In the genomic region with DNA sequence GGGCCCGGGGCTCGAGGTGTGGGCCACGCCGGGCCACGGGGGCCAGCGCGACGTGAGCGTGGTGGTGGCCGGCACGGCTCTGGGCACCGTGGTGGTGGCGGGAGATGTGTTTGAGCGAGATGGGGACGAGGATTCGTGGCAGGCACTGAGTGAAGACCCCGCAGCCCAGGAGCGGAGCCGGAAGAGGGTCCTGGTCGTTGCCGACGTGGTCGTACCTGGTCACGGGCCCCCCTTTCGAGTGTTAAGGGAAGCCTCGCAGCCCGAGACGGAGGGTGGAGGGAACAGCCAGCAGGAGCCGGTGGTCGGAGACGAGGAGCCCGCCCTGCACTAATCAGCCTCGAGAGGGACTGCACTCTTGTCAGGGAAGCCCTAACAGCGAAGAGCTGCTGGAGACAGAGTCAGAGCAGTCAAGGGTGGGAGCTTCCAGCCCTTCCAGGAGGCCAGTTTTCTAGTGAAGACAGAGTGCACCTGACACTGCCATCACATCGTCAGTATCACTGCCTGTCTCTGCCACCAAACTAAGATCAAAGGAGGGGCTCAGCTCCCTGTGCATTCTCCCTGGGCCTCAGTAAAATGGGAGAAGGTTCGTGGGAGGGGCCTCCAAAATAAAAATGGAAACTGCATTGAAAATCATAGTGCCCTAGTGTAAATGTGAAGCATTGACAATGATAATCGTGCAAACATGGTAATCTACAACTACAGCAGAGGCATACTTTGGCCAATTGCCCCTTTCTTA, we compare ENCODE assay signal across 8 cellular contexts. TPM values are rescaled to one million over a fixed set of nuclear protein-coding genes. Genes with fewer than 3 reads are reported as not detected.
DNase-seq lines count a peak whose midpoint lies in the region; ATAC-seq and TF ChIP-seq lines count a peak whose summit lies in the region.

No MANE protein-coding gene starts in this region.

- H3K27ac ChIP-seq in colonic mucosa (peak overlapping the region; percentile 100), urinary bladder (ENCODE audit: low read depth) (peak overlapping the region; percentile 89)

- H3K4me3 ChIP-seq in colonic mucosa (peak overlapping the region; percentile 88), mononuclear cell (ENCODE audit: low read length) (peak overlapping the region; percentile 91), urinary bladder (ENCODE audit: low read depth, low read length) (peak overlapping the region; percentile 75)

- H3K9me3 ChIP-seq in colonic mucosa (no peaks in the 10 kb centered on the region), mononuclear cell (ENCODE audit: low read depth, low read length) (no peaks in the 10 kb centered on the region)

- 3% methylated on average over 37 of the region's 37 CpGs for WGBS in urinary bladder

- H3K9ac ChIP-seq in colonic mucosa (ENCODE audit: low read depth in 2 of 2, low read length in 2 of 2), result peak overlapping the region; percentile 81 to 98

- H3K36me3 ChIP-seq in colonic mucosa (no peaks in the 10 kb centered on the region), urinary bladder (ENCODE audit: insufficient read depth) (no peaks in the 10 kb centered on the region)

- DNase-seq in AML-193 (lab: John Stamatoyannopoulos, UW) (peak; percentile 4 to 12), GM20000 (ENCODE audit: low spot score) (peak; percentile 45), colonic mucosa (peak; percentile 41), GDM1 (lab: John Stamatoyannopoulos, UW) (no peak), GM19240 (ENCODE audit: insufficient read length, low spot score) (no peak)

- peaks cover 17% of the 10 kb centered on the region for H3K4me1 ChIP-seq in colonic mucosa
- peaks cover 50% of the 10 kb centered on the region for H3K4me1 ChIP-seq in mononuclear cell (ENCODE audit: insufficient read depth, low read length)
- no peaks in the 10 kb centered on the region for H3K4me1 ChIP-seq in urinary bladder (ENCODE audit: insufficient read depth)

- H3K27me3 ChIP-seq in colonic mucosa, result no peaks in the 10 kb centered on the region
- no peaks in the 10 kb centered on the region for H3K27me3 ChIP-seq in mononuclear cell (ENCODE audit: insufficient read depth, low read length)

- peak; percentile 38 for ATAC-seq in SK-N-SH treated with all-trans-retinoic acid at 6 μM for 48 hours

- intact Hi-C loops in colonic mucosa (cut with DNase I), result no loop called here

- TF ChIP-seq CTCF in GM20000 (IDR thresholded peaks at IDR 0.05; ENCODE audit: extremely low read depth, missing control alignments), result no peak
- no peak for TF ChIP-seq CTCF in colonic mucosa (IDR thresholded peaks at IDR 0.05)

TF ChIP-seq in SK-N-SH treated with all-trans-retinoic acid at 6 μM for 48 hours, 23 proteins besides CTCF, POLR2A, EP300 and RAD21 (continues in another document):
- TF ChIP-seq PATZ1 (CRISPR knock-in tag; IDR thresholded peaks at IDR 0.05; ENCODE audit: borderline replicate concordance) (no peak), ZFP3 (CRISPR knock-in tag; IDR thresholded peaks at IDR 0.05) (no peak), ARNTL (CRISPR knock-in tag; IDR thresholded peaks at IDR 0.05; ENCODE audit: borderline replicate concordance, low read depth) (no peak), RARB (CRISPR knock-in tag; IDR thresholded peaks at IDR 0.05) (no peak), TCF4 (CRISPR knock-in tag; IDR thresholded peaks at IDR 0.05; ENCODE audit: borderline replicate concordance) (no peak), ZNF565 (CRISPR knock-in tag; conservative IDR thresholded peaks at IDR 0.05; ENCODE audit: low read depth) (no peak), ESRRG (CRISPR knock-in tag; IDR thresholded peaks at IDR 0.05) (no peak), OSR1 (CRISPR knock-in tag; IDR thresholded peaks at IDR 0.05) (no peak), TSHZ2 (CRISPR knock-in tag; IDR thresholded peaks at IDR 0.05) (no peak), CSDC2 (CRISPR knock-in tag; IDR thresholded peaks at IDR 0.05) (no peak), PPARA (CRISPR knock-in tag; IDR thresholded peaks at IDR 0.05; ENCODE audit: borderline replicate concordance) (no peak), ZFP30 (CRISPR knock-in tag; IDR thresholded peaks at IDR 0.05) (no peak), ZNF8 (CRISPR knock-in tag; IDR thresholded peaks at IDR 0.05) (no peak), ZC3H10 (CRISPR knock-in tag; IDR thresholded peaks at IDR 0.05) (no peak), ISL1 (CRISPR knock-in tag; IDR thresholded peaks at IDR 0.05) (no peak), TOX (CRISPR knock-in tag; IDR thresholded peaks at IDR 0.05; ENCODE audit: borderline replicate concordance) (no peak)
- TF ChIP-seq, protein P1, sequence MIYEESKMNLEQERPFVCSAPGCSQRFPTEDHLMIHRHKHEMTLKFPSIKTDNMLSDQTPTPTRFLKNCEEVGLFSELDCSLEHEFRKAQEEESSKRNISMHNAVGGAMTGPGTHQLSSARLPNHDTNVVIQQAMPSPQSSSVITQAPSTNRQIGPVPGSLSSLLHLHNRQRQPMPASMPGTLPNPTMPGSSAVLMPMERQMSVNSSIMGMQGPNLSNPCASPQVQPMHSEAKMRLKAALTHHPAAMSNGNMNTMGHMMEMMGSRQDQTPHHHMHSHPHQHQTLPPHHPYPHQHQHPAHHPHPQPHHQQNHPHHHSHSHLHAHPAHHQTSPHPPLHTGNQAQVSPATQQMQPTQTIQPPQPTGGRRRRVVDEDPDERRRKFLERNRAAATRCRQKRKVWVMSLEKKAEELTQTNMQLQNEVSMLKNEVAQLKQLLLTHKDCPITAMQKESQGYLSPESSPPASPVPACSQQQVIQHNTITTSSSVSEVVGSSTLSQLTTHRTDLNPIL (CRISPR knock-in tag; IDR thresholded peaks at IDR 0.05; ENCODE audit: low read depth), result no peak
- TF ChIP-seq, protein P2, sequence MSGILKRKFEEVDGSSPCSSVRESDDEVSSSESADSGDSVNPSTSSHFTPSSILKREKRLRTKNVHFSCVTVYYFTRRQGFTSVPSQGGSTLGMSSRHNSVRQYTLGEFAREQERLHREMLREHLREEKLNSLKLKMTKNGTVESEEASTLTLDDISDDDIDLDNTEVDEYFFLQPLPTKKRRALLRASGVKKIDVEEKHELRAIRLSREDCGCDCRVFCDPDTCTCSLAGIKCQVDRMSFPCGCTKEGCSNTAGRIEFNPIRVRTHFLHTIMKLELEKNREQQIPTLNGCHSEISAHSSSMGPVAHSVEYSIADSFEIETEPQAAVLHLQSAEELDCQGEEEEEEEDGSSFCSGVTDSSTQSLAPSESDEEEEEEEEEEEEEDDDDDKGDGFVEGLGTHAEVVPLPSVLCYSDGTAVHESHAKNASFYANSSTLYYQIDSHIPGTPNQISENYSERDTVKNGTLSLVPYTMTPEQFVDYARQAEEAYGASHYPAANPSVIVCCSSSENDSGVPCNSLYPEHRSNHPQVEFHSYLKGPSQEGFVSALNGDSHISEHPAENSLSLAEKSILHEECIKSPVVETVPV (CRISPR knock-in tag; IDR thresholded peaks at IDR 0.05), result no peak

RNA-seq across cellular contexts. Expression of gene MBLAC1, which starts 1.3 kb away (rescaled TPM):
- total RNA-seq in colonic mucosa (1 to 10 TPM; 1.9 to 4.1 TPM), mononuclear cell (1.5 TPM), urinary bladder (1.3 TPM)
- polyA plus RNA-seq in urinary bladder, result 4.7 TPM

RNA-seq across cellular contexts. Expression of gene CNPY4, which starts 8.6 kb away (rescaled TPM):
- 10 to 100 TPM in 1 of 2 donors, 1 to 10 TPM in 1; 8.4 to 10.6 TPM for total RNA-seq in colonic mucosa
- 13.3 TPM for total RNA-seq in mononuclear cell
- total RNA-seq in urinary bladder, result 34.5 TPM
- 26.1 TPM for polyA plus RNA-seq in urinary bladder

RNA-seq across cellular contexts. Expression of gene TAF6, which starts 8.9 kb away (rescaled TPM):
- 10 to 100 TPM; 28.7 to 67.3 TPM for total RNA-seq in colonic mucosa
- total RNA-seq in mononuclear cell, result 16.1 TPM
- total RNA-seq in urinary bladder, result 20.6 TPM
- polyA plus RNA-seq in urinary bladder, result 55.4 TPM

RNA-seq across cellular contexts. Expression of gene LAMTOR4, which starts 20.7 kb away (rescaled TPM):
- 100 to 1,000 TPM; 230 to 268 TPM for total RNA-seq in colonic mucosa
- 102 TPM for total RNA-seq in mononuclear cell
- total RNA-seq in urinary bladder, result 36.3 TPM
- polyA plus RNA-seq in urinary bladder, result 251 TPM

RNA-seq across cellular contexts. Expression of gene AP4M1, which starts 26.6 kb away (rescaled TPM):
- 10 to 100 TPM; 17.8 to 23.6 TPM for total RNA-seq in colonic mucosa
- total RNA-seq in mononuclear cell, result 2.8 TPM
- total RNA-seq in urinary bladder, result 13.9 TPM
- polyA plus RNA-seq in urinary bladder, result 23.9 TPM

Comparison
In these comparisons a context has a peak if more than half of its experiments do, and no peak if none do; other contexts are left out.
1. DNase-seq: peak in AML-193 (2 of 2), GM20000 (single experiment) and colonic mucosa (single experiment); none in GDM1 (single experiment) and GM19240 (single experiment).
2. Peak in every context shown above with its lines, with median percentiles within 50 percentile points of each other: H3K4me3 ChIP-seq.